Comparison of ENCODE assay signal across 1 cellular context in the genomic region with DNA sequence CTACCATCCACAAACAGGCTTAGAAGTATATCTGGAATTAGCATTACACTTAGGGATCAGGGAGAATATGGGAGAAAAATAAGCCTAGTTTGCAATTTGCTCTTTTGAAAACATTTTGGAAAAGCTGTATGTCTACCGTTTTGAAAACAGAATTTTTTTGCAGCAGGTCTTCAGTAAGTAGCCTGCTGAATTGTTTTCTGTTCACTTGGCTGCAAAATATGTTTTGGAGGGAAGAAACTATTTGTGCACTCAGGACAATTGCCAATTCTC.
TF ChIP-seq lines count a peak whose summit lies in the region.

No MANE protein-coding gene starts in this region.

TF ChIP-seq in GM12878, 131 proteins besides CTCF, POLR2A, EP300 and RAD21 (continued from another document):
- TF ChIP-seq KDM1A (IDR thresholded peaks at IDR 0.05; ENCODE audit: borderline replicate concordance) = no peak
- TF ChIP-seq TBL1XR1 (IDR thresholded peaks at IDR 0.05; ENCODE audit: low read depth, low read length) = no peak
- no peak for TF ChIP-seq FOS (IDR thresholded peaks at IDR 0.05; ENCODE audit: borderline replicate concordance, extremely low read depth, insufficient read length)
- TF ChIP-seq POLR2AphosphoS2 (IDR thresholded peaks at IDR 0.05; ENCODE audit: low read depth, low read length) = no peak
- no peak for TF ChIP-seq MTA2 (IDR thresholded peaks at IDR 0.05; ENCODE audit: low read depth)
- TF ChIP-seq, protein P1, sequence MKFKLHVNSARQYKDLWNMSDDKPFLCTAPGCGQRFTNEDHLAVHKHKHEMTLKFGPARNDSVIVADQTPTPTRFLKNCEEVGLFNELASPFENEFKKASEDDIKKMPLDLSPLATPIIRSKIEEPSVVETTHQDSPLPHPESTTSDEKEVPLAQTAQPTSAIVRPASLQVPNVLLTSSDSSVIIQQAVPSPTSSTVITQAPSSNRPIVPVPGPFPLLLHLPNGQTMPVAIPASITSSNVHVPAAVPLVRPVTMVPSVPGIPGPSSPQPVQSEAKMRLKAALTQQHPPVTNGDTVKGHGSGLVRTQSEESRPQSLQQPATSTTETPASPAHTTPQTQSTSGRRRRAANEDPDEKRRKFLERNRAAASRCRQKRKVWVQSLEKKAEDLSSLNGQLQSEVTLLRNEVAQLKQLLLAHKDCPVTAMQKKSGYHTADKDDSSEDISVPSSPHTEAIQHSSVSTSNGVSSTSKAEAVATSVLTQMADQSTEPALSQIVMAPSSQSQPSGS (IDR thresholded peaks at IDR 0.05; ENCODE audit: low read length) = no peak
- no peak for TF ChIP-seq ZNF207 (IDR thresholded peaks at IDR 0.05; ENCODE audit: borderline replicate concordance)
